9 cellular contexts compared by ENCODE assay signal in the genomic region with DNA sequence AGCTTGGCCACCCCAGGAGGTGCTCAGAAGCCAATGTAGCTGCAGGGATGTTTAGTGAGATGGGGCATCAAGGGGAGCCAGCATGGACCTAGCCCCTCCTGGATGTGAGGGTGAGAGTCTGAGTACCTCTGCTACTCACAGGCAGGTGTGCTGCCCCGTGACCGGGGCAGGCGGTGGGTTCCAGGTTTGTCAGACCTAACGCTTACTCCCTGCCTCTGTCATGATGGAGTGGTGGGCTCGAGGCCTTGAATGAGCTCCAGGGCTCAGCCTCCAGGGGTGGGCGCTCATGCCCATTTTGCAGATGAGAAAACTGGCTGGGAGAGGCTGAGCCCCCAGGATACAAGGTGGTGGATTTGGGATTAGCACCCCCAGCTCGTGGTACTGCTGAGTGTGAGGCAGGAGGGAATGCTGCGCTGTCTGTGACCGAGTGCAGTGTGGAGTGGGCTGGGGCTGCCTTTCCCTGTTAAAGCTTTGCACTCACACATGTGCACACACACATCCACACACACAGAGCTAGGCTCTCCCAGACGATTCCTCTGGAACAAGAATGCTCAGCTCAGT. TPM values are rescaled to one million over a fixed set of nuclear protein-coding genes. Genes with fewer than 3 reads are reported as not detected.
A peak's percentile ranks its signal among the peaks of the same experiment; 100 is the strongest.
DNase-seq lines count a peak whose midpoint lies in the region; TF ChIP-seq lines count a peak whose summit lies in the region.
"Had no signal": no experiment of that assay in that cellular context is flagged by ENCODE, and none has a peak within 500 bp of the region (broad histone marks: within the 10 kb centered on the region; RNA-seq: fewer than 3 reads in every experiment).

No MANE protein-coding gene starts in this region.

- H3K36me3 ChIP-seq in HUES6 (ENCODE audit: control insufficient read depth, insufficient read depth, low read length) (no peaks in the 10 kb centered on the region), stomach (no peaks in the 10 kb centered on the region)

- peaks cover 48% of the 10 kb centered on the region for H3K4me1 ChIP-seq in HUES6 (ENCODE audit: control insufficient read depth, insufficient read depth, low read length)
- peaks cover 72 to 82% (median 78%) of the 10 kb centered on the region in 4 donors for H3K4me1 ChIP-seq in stomach

- no peaks in the 10 kb centered on the region for H3K9me3 ChIP-seq in HUES6 (ENCODE audit: control insufficient read depth, insufficient read depth, low read depth, low read length)
- no peaks in the 10 kb centered on the region for H3K9me3 ChIP-seq in stomach

- peak overlapping the region; percentile 81 for H3K4me3 Mint-ChIP-seq in MCF 10A (ENCODE audit: unreplicated experiment)

- TF ChIP-seq EP300 in stomach (IDR thresholded peaks at IDR 0.05): no peak

- DNase-seq in MCF 10A (ENCODE audit: unreplicated experiment) (peak; percentile 7), stomach (no peak), SIG-M5 (lab: John Stamatoyannopoulos, UW) (no peak), foreskin melanocyte (no peak), iPS-NIHi11 (ENCODE audit: low spot score) (no peak)
- DNase-seq in activated CD8-positive, alpha-beta memory T cell treated with anti-CD3 and anti-CD28 coated beads for 24 hours: no peak
- DNase-seq: NCI-H345 had no signal

- CTCF ChIA-PET in MCF 10A (lab: Yijun Ruan, JAX): interaction anchor here (0.5 to 2.7 kb wide), 14 partner anchors 10 to 1531 kb away, joined by 3 to 20 read pairs (median 4); no protein-coding TSS in a partner anchor

- H3K27me3 ChIP-seq in HUES6 (ENCODE audit: control insufficient read depth, insufficient read depth, low read length) (no peaks in the 10 kb centered on the region), layer of hippocampus (ENCODE audit: control insufficient read depth, insufficient read depth, low read length) (no peaks in the 10 kb centered on the region), stomach (no peaks in the 10 kb centered on the region)

- no peaks in the 10 kb centered on the region for H3K27me3 Mint-ChIP-seq in MCF 10A (ENCODE audit: insufficient read depth, unreplicated experiment)

- peak overlapping the region; percentile 61 for H3K27ac Mint-ChIP-seq in MCF 10A (ENCODE audit: low read depth, unreplicated experiment)

- TSS peak; percentile 18 for BruUV-seq in MCF 10A (replicated peaks; lab: Mats Ljungman, UMichigan)

- H3K4me3 ChIP-seq in HUES6 (ENCODE audit: low read depth, low read length) (peak overlapping the region; percentile 71), stomach (peak overlapping the region; percentile 67 to 77 (median 70))

- intact Hi-C loops in MCF 10A (cut with micrococcal nuclease): loop anchor here (1.0 to 5.0 kb wide), 4 partner anchors 29 to 150 kb away; no protein-coding TSS in a partner anchor
- intact Hi-C loops in stomach (cut with DNase I; ENCODE audit: low total_unique reads): no loop called here

- H3K27ac ChIP-seq in HUES6 (ENCODE audit: low read depth, low read length): no peak overlapping the region
- H3K27ac ChIP-seq in layer of hippocampus (ENCODE audit: low read depth, low read length): peak overlapping the region; percentile 84
- H3K27ac ChIP-seq in stomach: peak overlapping the region; percentile 81 to 91 (median 90)

- H3K9me3 Mint-ChIP-seq in MCF 10A (ENCODE audit: unreplicated experiment): no peaks in the 10 kb centered on the region

- TF ChIP-seq POLR2A in stomach (IDR thresholded peaks at IDR 0.05): no peak

- 16 to 34% (median 24%) methylated on average over 7 to 10 of the region's 10 CpGs for WGBS in stomach, 5 donors

- POLR2A ChIA-PET in MCF 10A (lab: Yijun Ruan, JAX): interaction anchor here (0.7 to 4.2 kb wide), 13 partner anchors 28 to 1563 kb away, joined by 3 to 51 read pairs (median 5); a partner anchor contains a TSS

- H3K9ac ChIP-seq in HUES6 (ENCODE audit: low read length): no peak overlapping the region

- peaks cover 43% of the 10 kb centered on the region for H3K4me1 Mint-ChIP-seq in MCF 10A (ENCODE audit: insufficient read depth, unreplicated experiment)

- peaks cover 9% of the 10 kb centered on the region for H3K36me3 Mint-ChIP-seq in MCF 10A (ENCODE audit: insufficient read depth, unreplicated experiment)

- TF ChIP-seq CTCF in MCF 10A (IDR thresholded peaks at IDR 0.05; ENCODE audit: unreplicated experiment) (no peak), stomach (IDR thresholded peaks at IDR 0.05) (no peak)

RNA-seq across cellular contexts. Expression of a gene that starts 1.5 kb away (rescaled TPM):
- 57.7 and 65.5 TPM in 2 replicates for total RNA-seq in MCF 10A (2022)
- 10 to 100 TPM; 14.0 to 68.4 (median 35.9) TPM for total RNA-seq in stomach
- polyA plus RNA-seq in stomach: 10 to 100 TPM; 17.4 to 34.1 (median 24.4) TPM
